ENCODE assay signal across 8 cellular contexts in the genomic region with DNA sequence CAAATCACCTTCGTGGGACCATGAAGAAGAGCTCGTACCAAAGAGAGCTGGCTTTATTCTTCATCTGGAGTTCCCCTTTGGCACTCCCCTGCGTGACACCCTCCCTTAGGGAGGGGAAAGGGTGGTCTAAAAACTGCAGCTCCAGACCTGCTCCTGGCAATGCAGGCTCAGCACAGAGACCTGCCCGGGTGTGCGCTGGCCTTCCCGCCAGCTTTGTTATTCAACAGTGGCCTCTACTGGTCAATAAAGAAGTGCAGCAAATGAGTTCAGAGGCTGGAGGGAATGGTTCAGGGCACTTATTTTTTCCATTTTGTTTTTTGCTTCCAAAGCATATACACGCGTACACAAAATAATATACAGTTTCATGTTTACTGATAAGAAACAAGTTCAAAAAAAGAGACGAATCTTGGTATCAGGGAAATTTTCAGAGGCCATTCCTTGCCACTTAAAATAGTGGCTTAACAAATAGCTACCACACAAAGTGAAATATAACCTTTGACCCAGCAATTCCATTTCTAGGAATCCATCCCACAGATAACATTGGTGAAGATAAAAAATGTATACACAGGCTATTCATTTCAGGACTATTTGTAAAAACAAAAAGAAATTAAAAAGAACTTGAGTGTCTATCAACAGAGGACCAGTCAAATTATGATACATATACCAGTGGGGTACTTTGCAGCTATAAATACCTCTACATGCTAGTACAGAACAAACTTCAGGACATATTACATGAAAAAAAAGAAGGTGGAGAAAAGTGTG. TPM values are rescaled to one million over a fixed set of nuclear protein-coding genes. Genes with fewer than 3 reads are reported as not detected.
DNase-seq lines count a peak whose midpoint lies in the region; ATAC-seq, FAIRE-seq and TF ChIP-seq lines count a peak whose summit lies in the region.

No MANE protein-coding gene starts in this region.

- WGBS in A549 (ENCODE audit: missing lambda C conversion rate): 27% methylated on average over 9 of the region's 9 CpGs
- WGBS in pancreas, 2 donors: 6% methylated on average over 9 of the region's 9 CpGs

- FAIRE-seq in A549 (lab: Jason Lieb, UNC) (no peak), frontal cortex (lab: Jason Lieb, UNC) (no peak), pancreas (lab: Jason Lieb, UNC) (no peak)

- H2AFZ ChIP-seq in PC-9: no peak overlapping the region

- peak; percentile 64 to 72 for TF ChIP-seq RAD21 in A549 (conservative IDR thresholded peaks at IDR 0.05 in 1 of 2, IDR thresholded peaks at IDR 0.05 in 1 of 2)

- H3K27me3 ChIP-seq in PC-9 (ENCODE audit: insufficient read depth, low read depth) (no peaks in the 10 kb centered on the region), pancreas (no peaks in the 10 kb centered on the region)

- CTCF ChIA-PET in A549 (lab: Yijun Ruan, JAX) (interaction anchor here (0.5 to 2.1 kb wide), 40 partner anchors 10 to 491 kb away, joined by 3 to 14 read pairs (median 3); a partner anchor contains a TSS), PC-9 (lab: Charles Lee) (interaction anchor here (0.6 to 0.7 kb wide), 2 partner anchors 22 to 335 kb away, joined by 3 to 4 read pairs; no protein-coding TSS in a partner anchor)

- H4K20me1 ChIP-seq in PC-9 (ENCODE audit: insufficient read depth): peaks cover 34% of the 10 kb centered on the region

- H3K4me2 ChIP-seq in A549 (no peak overlapping the region), PC-9 (no peak overlapping the region)

- POLR2A ChIA-PET in A549 (lab: Yijun Ruan, JAX) (interaction anchor here (1.3 kb wide), 1 partner anchor 8 kb away, joined by 5 read pairs; a partner anchor contains a TSS), PC-9 (lab: Charles Lee; ENCODE audit: unreplicated experiment) (interaction anchor here (0.5 kb wide), 1 partner anchor 403 kb away, joined by 8 read pairs; no protein-coding TSS in a partner anchor)

- H3K79me2 ChIP-seq in PC-9 (ENCODE audit: low read depth): peaks cover 71% of the 10 kb centered on the region

- H3K36me3 ChIP-seq in PC-9 (ENCODE audit: low read depth): peaks cover 7% of the 10 kb centered on the region; the same call in 1 of the 2 replicates
- no peaks in the 10 kb centered on the region for H3K36me3 ChIP-seq in pancreas

- TF ChIP-seq CTCF in A549 (IDR thresholded peaks at IDR 0.05) (peak; percentile 60), GM12872 (IDR thresholded peaks at IDR 0.05; ENCODE audit: insufficient read depth, low read depth, low read length) (peak; percentile 80), PC-9 (conservative IDR thresholded peaks at IDR 0.05) (peak; percentile 67), pancreas (IDR thresholded peaks at IDR 0.05) (peak; percentile 53 to 74 (median 64))

- H3K27ac ChIP-seq in A549 (no peak overlapping the region), PC-9 (no peak overlapping the region), pancreas (no peak overlapping the region)

- intact Hi-C loops in PC-9 (cut with micrococcal nuclease; ENCODE audit: unreplicated experiment): no loop called here
- intact Hi-C loops in pancreas (cut with DNase I): loop anchor here in 1 of 3 donors (10.0 kb wide), 1 partner anchor 279 kb away; no protein-coding TSS in a partner anchor

- no peak for TF ChIP-seq POLR2A in A549 (IDR thresholded peaks at IDR 0.05; ENCODE audit: low read length)

- BruUV-seq in PC-9 (replicated peaks; lab: Mats Ljungman, UMichigan): no TSS peak

- DNase-seq in A549 (ENCODE audit: low read depth in 1 of 2, low spot score in 1 of 2) (peak; percentile 43 to 72), KG1 (lab: John Stamatoyannopoulos, UW) (peak; percentile 27), PC-9 (peak in 1 of 2 experiments; percentile 21), frontal cortex (ENCODE audit: low spot score in 2 of 2) (peak; percentile 60 to 74), pancreas (peak in 4 of 6 donors; percentile 37 to 58 (median 51))
- DNase-seq in activated effector memory CD4-positive, alpha-beta T cell treated with Interleukin-2 at 50 U/mL for 16 hours: peak; percentile 27

- no peaks in the 10 kb centered on the region for H3F3A ChIP-seq in PC-9 (ENCODE audit: insufficient read depth, low read depth)

- H3K9me3 ChIP-seq in A549 (no peaks in the 10 kb centered on the region), PC-9 (ENCODE audit: insufficient read depth, low read depth) (no peaks in the 10 kb centered on the region), pancreas (no peaks in the 10 kb centered on the region)

- ATAC-seq in A549 (peak; percentile 95 to 96), pancreas (peak; percentile 88 to 100 (median 98)), HG03139 (IDR thresholded peaks at IDR 0.05; ENCODE audit: unreplicated experiment) (no peak)

- no peaks in the 10 kb centered on the region for H3K9me2 ChIP-seq in PC-9 (ENCODE audit: insufficient read depth)

- TF ChIP-seq EP300 in A549 (IDR thresholded peaks at IDR 0.05): no peak

- H3K4me1 ChIP-seq in A549: no peaks in the 10 kb centered on the region
- H3K4me1 ChIP-seq in PC-9 (replicated peaks; ENCODE audit: insufficient read depth): no peaks in the 10 kb centered on the region
- peaks cover 3 to 17% (median 12%) of the 10 kb centered on the region in 3 donors for H3K4me1 ChIP-seq in pancreas

- H3K4me3 ChIP-seq in A549 (no peak overlapping the region), PC-9 (no peak overlapping the region), pancreas (no peak overlapping the region)

TF ChIP-seq in A549, 52 proteins besides CTCF, POLR2A, EP300 and RAD21:
- TF ChIP-seq MAZ (IDR thresholded peaks at IDR 0.05; ENCODE audit: borderline replicate concordance, low read depth, low read length) (no peak), CBX8 (IDR thresholded peaks at IDR 0.05) (no peak), SMC3 (IDR thresholded peaks at IDR 0.05) (peak; percentile 29; the same call in 1 of the 3 replicates)

RNA-seq across cellular contexts. Expression of a gene that starts 8.2 kb away (rescaled TPM):
- polyA plus RNA-seq in A549 (2011; rRNA removed) (65.8 and 68.2 TPM in 2 replicates), A549 (2017; fragmentation: RNase III; extraction: RNeasy Plus Mini Kit Qiagen cat#74134 plus additional on column Dnase treatment) (56.9 to 63.5 TPM (median 62.7 TPM) in 3 replicates), pancreas (10 to 100 TPM; 44.6 to 53.2 TPM)
- 71.8 and 80.2 TPM in 2 replicates for polyA plus RNA-seq in A549 (2012; cell fraction: cytosol; rRNA removed)
- 86.6 and 92.2 TPM in 2 replicates for polyA plus RNA-seq in A549 (2012; cell fraction: nucleus; rRNA removed)
- polyA minus RNA-seq in A549 (2011; rRNA and poly(A)+ RNA removed): 46.7 and 58.9 TPM in 2 replicates
- total RNA-seq in PC-9 (2021) (51.9 and 52.7 TPM in 2 replicates), frontal cortex (39.9 TPM), pancreas (10 to 100 TPM; 30.5 to 48.0 (median 39.7) TPM)

RNA-seq across cellular contexts. Expression of a gene that starts 24.4 kb away (rescaled TPM):
- polyA plus RNA-seq in A549 (2011; rRNA removed) (77.7 and 110 TPM in 2 replicates), A549 (2017; fragmentation: RNase III; extraction: RNeasy Plus Mini Kit Qiagen cat#74134 plus additional on column Dnase treatment) (69.2 to 79.4 TPM (median 78.4 TPM) in 3 replicates), pancreas (10 to 100 TPM; 14.0 to 29.1 TPM)
- polyA plus RNA-seq in A549 (2012; cell fraction: cytosol; rRNA removed): 74.6 and 79.7 TPM in 2 replicates
- 24.9 and 31.6 TPM in 2 replicates for polyA plus RNA-seq in A549 (2012; cell fraction: nucleus; rRNA removed)
- 43.1 and 45.5 TPM in 2 replicates for polyA minus RNA-seq in A549 (2011; rRNA and poly(A)+ RNA removed)
- total RNA-seq in PC-9 (2021) (79.6 and 81.5 TPM in 2 replicates), frontal cortex (63.2 TPM), pancreas (10 to 100 TPM; 17.3 to 29.1 (median 21.7) TPM)
